Comparison of ENCODE assay signal across 19 cellular contexts in the genomic region with DNA sequence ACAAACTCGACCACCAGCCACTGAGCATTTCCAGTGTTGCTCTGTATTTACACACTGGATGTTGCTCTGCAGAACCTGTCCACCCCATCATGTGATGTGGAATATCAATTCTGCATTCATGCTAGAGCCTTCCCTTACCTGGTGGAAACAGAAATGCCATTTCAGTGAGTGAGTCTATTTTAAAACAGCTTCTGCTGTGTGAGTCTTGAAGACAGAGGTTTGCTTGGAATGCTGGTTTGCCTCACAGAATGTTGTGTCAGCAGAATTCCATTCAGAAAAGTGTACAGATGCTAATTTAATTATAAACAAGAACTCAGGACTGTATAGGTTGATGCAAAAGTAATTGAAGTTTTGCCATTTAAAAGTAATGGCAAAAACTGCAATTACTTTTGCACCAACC.
DNase-seq lines count a peak whose midpoint lies in the region; ATAC-seq and TF ChIP-seq lines count a peak whose summit lies in the region.
"Had no signal": no experiment of that assay in that cellular context is flagged by ENCODE, and none has a peak within 500 bp of the region (broad histone marks: within the 10 kb centered on the region; RNA-seq: fewer than 3 reads in every experiment).

No MANE protein-coding gene starts in this region.

- H3K4me3 ChIP-seq in fibroblast of mammary gland (ENCODE audit: control insufficient read depth, low read depth, low read length) (no peak overlapping the region), gastrocnemius medialis (no peak overlapping the region), esophagus squamous epithelium (no peak overlapping the region)
- H3K4me3 ChIP-seq: hepatocyte, suprapubic skin had no signal

- H3K9me3 ChIP-seq in gastrocnemius medialis (no peaks in the 10 kb centered on the region), esophagus squamous epithelium (no peaks in the 10 kb centered on the region)
- H3K9me3 ChIP-seq: suprapubic skin had no signal

- H3K4me1 ChIP-seq in gastrocnemius medialis (peaks cover 44 to 59% of the 10 kb centered on the region in 2 donors), esophagus squamous epithelium (peaks cover 0 to 42% (median 9%) of the 10 kb centered on the region in 3 donors)

- no peak overlapping the region for H3K4me3 Mint-ChIP-seq in HFFc6
- H3K4me3 Mint-ChIP-seq: activated naive CD8-positive, alpha-beta T cell treated with anti-CD3 and anti-CD28 coated beads for 36 hours; activated T-cell treated with anti-CD3 and anti-CD28 coated beads, Interleukin-2, amount 50 U/mL, for 24 hours; naive thymus-derived CD8-positive, alpha-beta T cell had no signal

- DNase-seq in HFFc6, result peak; percentile 38
- DNase-seq in amniotic epithelial cell (ENCODE audit: low read depth), result peak; percentile 58
- DNase-seq in fibroblast of mammary gland (ENCODE audit: low read depth), result peak; percentile 26
- DNase-seq in gastrocnemius medialis, result no peak
- DNase-seq in esophagus squamous epithelium (lab: John Stamatoyannopoulos, UW), result no peak
- no peak for DNase-seq in left cardiac atrium
- DNase-seq: activated CD4-positive, alpha-beta T cell treated with anti-CD3 and anti-CD28 coated beads, Interleukin-2, amount 50 U/mL, for 4 hours; activated naive CD8-positive, alpha-beta T cell treated with anti-CD3 and anti-CD28 coated beads for 36 hours; activated T-cell treated with anti-CD3 and anti-CD28 coated beads, Interleukin-2, amount 50 U/mL, for 24 hours; left ventricle myocardium superior; naive thymus-derived CD8-positive, alpha-beta T cell; NCI-H2029; NCI-H526 had no signal

- TF ChIP-seq CTCF in HFFc6 (IDR thresholded peaks at IDR 0.05) (no peak), fibroblast of mammary gland (conservative IDR thresholded peaks at IDR 0.05; ENCODE audit: control insufficient read depth, insufficient read depth, low read depth, low read length) (no peak), gastrocnemius medialis (IDR thresholded peaks at IDR 0.05 in 4 of 5, conservative IDR thresholded peaks at IDR 0.05 in 1 of 5) (no peak), esophagus squamous epithelium (IDR thresholded peaks at IDR 0.05) (no peak)

- ATAC-seq in gastrocnemius medialis, result no peak
- ATAC-seq in HG03432 (IDR thresholded peaks at IDR 0.05; ENCODE audit: unreplicated experiment), result no peak
- ATAC-seq in left cardiac atrium, result no peak
- ATAC-seq: left ventricle myocardium superior; naive thymus-derived CD8-positive, alpha-beta T cell; SK-N-SH treated with all-trans-retinoic acid at 6 μM for 48 hours had no signal

- in situ Hi-C loops in gastrocnemius medialis (cut with MboI; ENCODE audit: low sequenced_read_pairs in 4 of 4), result no loop called here

- intact Hi-C loops in gastrocnemius medialis (cut with DNase I; ENCODE audit: low total_unique reads) (no loop called here), esophagus squamous epithelium (cut with DNase I) (no loop called here), left cardiac atrium (cut with DNase I) (no loop called here)

- peak overlapping the region; percentile 72 for H3K27ac Mint-ChIP-seq in HFFc6
- H3K27ac Mint-ChIP-seq: activated naive CD8-positive, alpha-beta T cell treated with anti-CD3 and anti-CD28 coated beads for 36 hours; activated T-cell treated with anti-CD3 and anti-CD28 coated beads, Interleukin-2, amount 50 U/mL, for 24 hours; naive thymus-derived CD8-positive, alpha-beta T cell had no signal

- H3K27ac ChIP-seq in gastrocnemius medialis (peak overlapping the region; percentile 74 to 90 (median 82)), esophagus squamous epithelium (no peak overlapping the region)
- H3K27ac ChIP-seq: epithelial cell of prostate, hepatocyte, HL-60, suprapubic skin had no signal

- TF ChIP-seq POLR2A in gastrocnemius medialis (IDR thresholded peaks at IDR 0.05), result no peak
- TF ChIP-seq POLR2A in esophagus squamous epithelium (IDR thresholded peaks at IDR 0.05), result no peak

- peaks cover 66% of the 10 kb centered on the region for H3K4me1 Mint-ChIP-seq in HFFc6 (ENCODE audit: low read depth)
- H3K4me1 Mint-ChIP-seq: activated naive CD8-positive, alpha-beta T cell treated with anti-CD3 and anti-CD28 coated beads for 36 hours; naive thymus-derived CD8-positive, alpha-beta T cell had no signal

- no peaks in the 10 kb centered on the region for H3K9me3 Mint-ChIP-seq in HFFc6
- H3K9me3 Mint-ChIP-seq: activated naive CD8-positive, alpha-beta T cell treated with anti-CD3 and anti-CD28 coated beads for 36 hours; activated T-cell treated with anti-CD3 and anti-CD28 coated beads, Interleukin-2, amount 50 U/mL, for 24 hours; naive thymus-derived CD8-positive, alpha-beta T cell had no signal

- H3K27me3 ChIP-seq in gastrocnemius medialis, result no peaks in the 10 kb centered on the region
- H3K27me3 ChIP-seq in esophagus squamous epithelium, result no peaks in the 10 kb centered on the region
- H3K27me3 ChIP-seq: hepatocyte, suprapubic skin had no signal

- H3K36me3 ChIP-seq in gastrocnemius medialis (peaks cover 0 to 30% of the 10 kb centered on the region in 2 donors), esophagus squamous epithelium (peaks cover 0 to 12% (median 0%) of the 10 kb centered on the region in 3 donors)

- peaks cover 3% of the 10 kb centered on the region; the same call in 1 of the 2 replicates for H3K27me3 Mint-ChIP-seq in HFFc6 (ENCODE audit: insufficient read depth)

- 67 to 80% methylated on average over 1 of the region's 1 CpG for WGBS in esophagus squamous epithelium, 2 donors

- peaks cover 41% of the 10 kb centered on the region for H3K36me3 Mint-ChIP-seq in HFFc6 (ENCODE audit: low read depth)
- H3K36me3 Mint-ChIP-seq: activated naive CD8-positive, alpha-beta T cell treated with anti-CD3 and anti-CD28 coated beads for 36 hours; naive thymus-derived CD8-positive, alpha-beta T cell had no signal

Comparison
In these comparisons a context has a peak if more than half of its experiments do, and no peak if none do; other contexts are left out.
1. DNase-seq: peak in HFFc6 (single experiment), amniotic epithelial cell (single experiment) and fibroblast of mammary gland (single experiment); none in gastrocnemius medialis (0 of 2), esophagus squamous epithelium (single experiment) and left cardiac atrium (single experiment).
2. H3K27ac ChIP-seq: peak in gastrocnemius medialis (4 of 4); none in esophagus squamous epithelium (0 of 4).